ENCODE assay signal across 1 cellular context in genomic region chr9:109422641-109423040, GRCh38.
TF ChIP-seq lines count a peak whose summit lies in the region.

No MANE protein-coding gene starts in this region.

TF ChIP-seq in GM12878, 131 proteins besides CTCF, POLR2A, EP300 and RAD21 (continued from another document and continues in another):
- TF ChIP-seq TBL1XR1 (IDR thresholded peaks at IDR 0.05; ENCODE audit: low read depth, low read length) (peak; percentile 38; the same call in 1 of the 2 replicates), RB1 (IDR thresholded peaks at IDR 0.05; ENCODE audit: borderline replicate concordance) (no peak), HDAC6 (IDR thresholded peaks at IDR 0.05; ENCODE audit: unreplicated experiment) (no peak), NFIC (IDR thresholded peaks at IDR 0.05; ENCODE audit: low read depth, low read length) (peak; percentile 71), GABPA (IDR thresholded peaks at IDR 0.05; ENCODE audit: low read depth) (no peak), RELA (IDR thresholded peaks at IDR 0.05; ENCODE audit: borderline replicate concordance, partially characterized antibody) (no peak), SREBF2 (IDR thresholded peaks at IDR 0.05; ENCODE audit: low read length) (no peak), POLR2AphosphoS5 (IDR thresholded peaks at IDR 0.05; ENCODE audit: low read length) (no peak), CREB1 (IDR thresholded peaks at IDR 0.05; ENCODE audit: low read depth) (peak; percentile 45; the same call in 1 of the 2 replicates), HDAC2 (IDR thresholded peaks at IDR 0.05) (no peak), SKIL (IDR thresholded peaks at IDR 0.05; ENCODE audit: low read depth, poor library complexity, severe bottlenecking) (peak; percentile 89), CBX3 (IDR thresholded peaks at IDR 0.05; ENCODE audit: borderline replicate concordance, low read depth) (no peak), TAF1 (IDR thresholded peaks at IDR 0.05; ENCODE audit: borderline replicate concordance, low read depth, low read length) (no peak), MTA3 (IDR thresholded peaks at IDR 0.05; ENCODE audit: borderline replicate concordance, low read length) (0 out of 2 replicates have a peak, but pooled peaks have one; percentile 53), CHD2 (IDR thresholded peaks at IDR 0.05; ENCODE audit: borderline replicate concordance, low read depth, low read length) (no peak), SUPT20H (IDR thresholded peaks at IDR 0.05; ENCODE audit: borderline replicate concordance, control insufficient read depth, low read depth, low read length) (no peak), PML (IDR thresholded peaks at IDR 0.05; ENCODE audit: low read length) (no peak), ZNF384 (IDR thresholded peaks at IDR 0.05; ENCODE audit: borderline replicate concordance, low read depth, low read length) (peak; percentile 60), ETV6 (conservative IDR thresholded peaks at IDR 0.05 in 1 of 2, IDR thresholded peaks at IDR 0.05 in 1 of 2; ENCODE audit: borderline replicate concordance in 1 of 2, low read depth in 1 of 2) (no peak; a peak in 1 of 4 replicates), STAT1 (conservative IDR thresholded peaks at IDR 0.05) (no peak), ZNF687 (IDR thresholded peaks at IDR 0.05) (peak; percentile 74), POU2F2 (IDR thresholded peaks at IDR 0.05; ENCODE audit: borderline replicate concordance, low read depth, low read length) (0 out of 3 replicates have a peak, but pooled peaks have one; percentile 36), ASH2L (IDR thresholded peaks at IDR 0.05; ENCODE audit: borderline replicate concordance, low read depth) (no peak), RUNX3 (IDR thresholded peaks at IDR 0.05; ENCODE audit: low read length) (peak; percentile 83), CBX5 (IDR thresholded peaks at IDR 0.05; ENCODE audit: low read depth) (no peak), TCF7 (IDR thresholded peaks at IDR 0.05; ENCODE audit: borderline replicate concordance) (no peak), ZSCAN29 (IDR thresholded peaks at IDR 0.05) (peak; percentile 81; the same call in 1 of the 2 replicates), PAX8 (IDR thresholded peaks at IDR 0.05) (no peak), ZNF24 (IDR thresholded peaks at IDR 0.05) (no peak), WRNIP1 (IDR thresholded peaks at IDR 0.05; ENCODE audit: borderline replicate concordance, low read depth, low read length) (no peak), SMARCA5 (IDR thresholded peaks at IDR 0.05) (0 out of 2 replicates have a peak, but pooled peaks have one; percentile 27), ATF7 (IDR thresholded peaks at IDR 0.05; ENCODE audit: low read depth) (peak; percentile 70), TARDBP (IDR thresholded peaks at IDR 0.05; ENCODE audit: borderline replicate concordance) (no peak), RBBP5 (conservative IDR thresholded peaks at IDR 0.05) (no peak), E2F8 (IDR thresholded peaks at IDR 0.05; ENCODE audit: low read depth, partially characterized antibody) (no peak), CEBPB (IDR thresholded peaks at IDR 0.05; ENCODE audit: borderline replicate concordance in 1 of 2, low read depth in 2 of 2, low read length in 2 of 2) (no peak), CEBPZ (IDR thresholded peaks at IDR 0.05; ENCODE audit: low read depth, low read length) (no peak), FOXK2 (IDR thresholded peaks at IDR 0.05) (no peak), NKRF (conservative IDR thresholded peaks at IDR 0.05) (no peak), ZBTB40 (IDR thresholded peaks at IDR 0.05; ENCODE audit: borderline replicate concordance) (no peak), RAD51 (IDR thresholded peaks at IDR 0.05) (no peak), SMAD1 (IDR thresholded peaks at IDR 0.05; ENCODE audit: low read depth, partially characterized antibody) (no peak), PKNOX1 (IDR thresholded peaks at IDR 0.05) (peak; percentile 87), RFX5 (IDR thresholded peaks at IDR 0.05; ENCODE audit: low read depth, low read length) (no peak), JUND (IDR thresholded peaks at IDR 0.05; ENCODE audit: low read depth, low read length) (no peak)
